Comparison of ENCODE assay signal across 19 cellular contexts in the genomic region with DNA sequence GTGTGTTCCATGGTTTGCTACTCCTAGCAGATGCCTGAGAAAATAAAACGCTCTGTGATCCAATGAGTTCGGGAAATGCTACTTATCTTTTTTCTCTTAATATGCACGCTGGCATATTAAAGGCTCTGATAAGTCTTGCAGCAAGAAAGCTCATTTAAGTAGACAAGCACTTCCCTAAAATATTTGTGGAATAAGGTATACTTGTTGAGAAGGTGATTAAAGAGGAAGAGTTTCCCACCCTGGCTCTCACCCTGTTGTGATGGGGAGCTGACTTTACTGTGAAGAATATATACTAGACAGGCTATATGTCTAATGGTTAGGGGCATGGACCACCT.
DNase-seq lines count a peak whose midpoint lies in the region; ATAC-seq and TF ChIP-seq lines count a peak whose summit lies in the region.
"Had no signal": no experiment of that assay in that cellular context is flagged by ENCODE, and none has a peak within 500 bp of the region (broad histone marks: within the 10 kb centered on the region; RNA-seq: fewer than 3 reads in every experiment).

No MANE protein-coding gene starts in this region.

- H3K36me3 ChIP-seq in left ventricle myocardium inferior, result no peaks in the 10 kb centered on the region
- no peaks in the 10 kb centered on the region for H3K36me3 ChIP-seq in right atrium auricular region
- H3K36me3 ChIP-seq in parathyroid adenoma (ENCODE audit: control insufficient read depth, insufficient read depth, low read length), result no peaks in the 10 kb centered on the region
- no peaks in the 10 kb centered on the region for H3K36me3 ChIP-seq in stomach smooth muscle (ENCODE audit: control insufficient read depth in 2 of 2, insufficient read depth in 2 of 2, low read length in 2 of 2)
- H3K36me3 ChIP-seq: Peyer's patch had no signal

- ATAC-seq in HG03025 (IDR thresholded peaks at IDR 0.05; ENCODE audit: low FRiP score, unreplicated experiment), result no peak
- ATAC-seq: HCT116 had no signal

- no peak overlapping the region for H2AFZ ChIP-seq in parathyroid adenoma

- H3K27me3 ChIP-seq in left ventricle myocardium inferior (ENCODE audit: low read depth) (no peaks in the 10 kb centered on the region), right atrium auricular region (no peaks in the 10 kb centered on the region), parathyroid adenoma (ENCODE audit: control insufficient read depth, insufficient read depth, low read length) (no peaks in the 10 kb centered on the region), stomach smooth muscle (ENCODE audit: control insufficient read depth in 1 of 2, insufficient read depth in 2 of 2, low read length in 2 of 2) (no peaks in the 10 kb centered on the region)
- H3K27me3 ChIP-seq: Peyer's patch had no signal

- H3K4me3 ChIP-seq in left ventricle myocardium inferior, result no peak overlapping the region
- no peak overlapping the region for H3K4me3 ChIP-seq in right atrium auricular region
- H3K4me3 ChIP-seq in parathyroid adenoma (ENCODE audit: low read depth, low read length), result no peak overlapping the region
- no peak overlapping the region for H3K4me3 ChIP-seq in stomach smooth muscle (ENCODE audit: low read length in 2 of 2)
- H3K4me3 ChIP-seq: Peyer's patch had no signal

- H3K79me2 ChIP-seq in parathyroid adenoma, result no peaks in the 10 kb centered on the region

- H3K4me1 ChIP-seq in left ventricle myocardium inferior (peaks cover 18% of the 10 kb centered on the region), right atrium auricular region (peaks cover 0 to 11% of the 10 kb centered on the region in 2 donors), parathyroid adenoma (peaks cover 8% of the 10 kb centered on the region), stomach smooth muscle (ENCODE audit: control insufficient read depth, insufficient read depth, low read length) (peaks cover 50% of the 10 kb centered on the region)

- TF ChIP-seq CTCF in left ventricle myocardium inferior (IDR thresholded peaks at IDR 0.05; ENCODE audit: borderline replicate concordance), result no peak
- TF ChIP-seq CTCF in right atrium auricular region (IDR thresholded peaks at IDR 0.05), result no peak
- no peak for TF ChIP-seq CTCF in parathyroid adenoma (IDR thresholded peaks at IDR 0.05)

- H3K4me2 ChIP-seq in parathyroid adenoma (ENCODE audit: low read length), result no peak overlapping the region
- H3K4me2 ChIP-seq: KMS-11 had no signal

- H3K9ac ChIP-seq in parathyroid adenoma (no peak overlapping the region), stomach smooth muscle (ENCODE audit: low read length in 2 of 2) (peak overlapping the region in 1 of 2 donors; percentile 20)
- H3K9ac ChIP-seq: KMS-11 had no signal

- peak overlapping the region; percentile 51 for H3K27ac ChIP-seq in left ventricle myocardium inferior (replicated peaks)
- H3K27ac ChIP-seq in right atrium auricular region, result no peak overlapping the region
- H3K27ac ChIP-seq in parathyroid adenoma, result peak overlapping the region; percentile 33
- peak overlapping the region; percentile 85 for H3K27ac ChIP-seq in stomach smooth muscle (ENCODE audit: low read length)
- H3K27ac ChIP-seq: C4-2B, KMS-11 had no signal

- intact Hi-C loops in left ventricle myocardium inferior (cut with micrococcal nuclease), result no loop called here

- DNase-seq in left ventricle myocardium inferior (no peak), right atrium auricular region (ENCODE audit: low spot score) (no peak), cortex of kidney (lab: John Stamatoyannopoulos, UW) (no peak)
- no peak for DNase-seq in activated CD8-positive, alpha-beta memory T cell treated with anti-CD3 and anti-CD28 coated beads, Interleukin-2, amount 50 U/mL, for 4 hours
- DNase-seq: DMS53, GDM1, NCI-H1105, NCI-H146, NCI-H2029, NCI-H2227 treated with DMSO at 0.1 percent for 48 hours, NCI-H524 treated with DMSO at 0.1 percent for 48 hours, NCI-H82 had no signal

- H3K9me3 ChIP-seq in left ventricle myocardium inferior (replicated peaks) (peaks cover 8% of the 10 kb centered on the region), right atrium auricular region (no peaks in the 10 kb centered on the region), parathyroid adenoma (ENCODE audit: control insufficient read depth, low read length) (no peaks in the 10 kb centered on the region), stomach smooth muscle (ENCODE audit: control insufficient read depth in 2 of 2, low read length in 2 of 2) (peaks cover 0 to 3% of the 10 kb centered on the region in 2 donors)
- H3K9me3 ChIP-seq: Peyer's patch had no signal

Comparison
In these comparisons a context has a peak if more than half of its experiments do, and no peak if none do; other contexts are left out.
1. H3K27ac ChIP-seq: peak in left ventricle myocardium inferior (single experiment), parathyroid adenoma (single experiment) and stomach smooth muscle (single experiment); none in right atrium auricular region (0 of 2).